Comparison of ENCODE assay signal across 9 cellular contexts in the genomic region with DNA sequence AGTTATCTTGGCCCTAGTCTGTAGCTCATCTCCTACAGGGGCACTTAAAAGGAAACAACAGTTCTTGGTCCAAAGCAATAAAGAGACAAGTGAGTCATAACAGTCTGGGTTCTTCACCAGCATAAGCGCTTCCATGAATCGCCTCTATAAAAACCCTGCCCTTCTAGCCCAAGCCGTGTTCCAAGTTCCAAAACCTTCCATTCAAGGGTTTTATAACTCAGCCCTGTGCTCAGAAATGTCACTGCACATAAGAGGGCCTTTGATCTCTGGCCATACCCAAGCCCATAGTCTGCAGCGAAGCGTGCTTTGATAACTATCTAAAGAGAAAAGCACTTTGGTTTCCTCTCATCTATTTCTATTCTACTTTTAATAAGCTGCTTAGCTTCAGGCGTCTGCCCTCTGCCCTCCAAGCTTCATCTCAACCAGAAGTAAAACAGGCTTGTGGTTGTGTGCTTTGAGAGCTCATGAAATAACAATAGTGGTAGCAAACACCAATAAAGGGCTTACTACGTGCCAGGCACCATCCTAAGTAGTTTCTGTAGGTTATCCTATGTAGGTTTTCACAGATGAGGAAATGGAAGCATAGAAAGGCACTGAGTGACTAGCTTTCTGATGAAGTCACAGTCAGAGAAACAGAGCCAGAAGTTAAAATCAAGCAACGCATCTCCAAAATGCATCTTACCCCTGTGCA.
DNase-seq lines count a peak whose midpoint lies in the region; ATAC-seq, FAIRE-seq and TF ChIP-seq lines count a peak whose summit lies in the region.
"Had no signal": no experiment of that assay in that cellular context is flagged by ENCODE, and none has a peak within 500 bp of the region (broad histone marks: within the 10 kb centered on the region; RNA-seq: fewer than 3 reads in every experiment).

No MANE protein-coding gene starts in this region.

- no peak for TF ChIP-seq CTCF in colonic mucosa (IDR thresholded peaks at IDR 0.05)

- H3K27me3 ChIP-seq in colonic mucosa = no peaks in the 10 kb centered on the region
- H3K27me3 ChIP-seq in small intestine (ENCODE audit: control insufficient read depth in 2 of 2, insufficient read depth in 2 of 2, low read length in 2 of 2) = no peaks in the 10 kb centered on the region

- peak overlapping the region in 1 of 2 donors; percentile 12 for H3K9ac ChIP-seq in colonic mucosa (ENCODE audit: low read depth in 2 of 2, low read length in 2 of 2)

- H3K27ac ChIP-seq in colonic mucosa (peak overlapping the region; percentile 65), small intestine (ENCODE audit: low read depth in 1 of 2, low read length in 1 of 2) (peak overlapping the region in 1 of 2 donors; percentile 75)
- H3K27ac ChIP-seq: PC-9 had no signal

- 18 to 37% (median 20%) methylated on average over 8 of the region's 8 CpGs for WGBS in small intestine, 3 donors

- ATAC-seq in activated CD4-positive, CD25-positive, alpha-beta regulatory T cell treated with anti-CD3 and anti-CD28 coated beads, Interleukin-2, amount 50 U/mL, for 24 hours = peak; percentile 34 to 39
- ATAC-seq in SK-N-SH treated with all-trans-retinoic acid at 6 μM for 48 hours = peak; percentile 63
- ATAC-seq in HG03439 (IDR thresholded peaks at IDR 0.05; ENCODE audit: unreplicated experiment) = no peak
- no peak for ATAC-seq in HG03159 (IDR thresholded peaks at IDR 0.05; ENCODE audit: unreplicated experiment)

- no peak for DNase-seq in activated CD4-positive, CD25-positive, alpha-beta regulatory T cell (lab: John Stamatoyannopoulos, UW)
- DNase-seq in colonic mucosa (peak; percentile 62), small intestine (peak; percentile 83), UCSD-AML1 (lab: John Stamatoyannopoulos, UW; ENCODE audit: unreplicated experiment) (no peak)
- DNase-seq: PC-9 had no signal

- intact Hi-C loops in colonic mucosa (cut with DNase I) = no loop called here

- H3K9me3 ChIP-seq in colonic mucosa = no peaks in the 10 kb centered on the region
- H3K9me3 ChIP-seq in small intestine (ENCODE audit: control insufficient read depth, low read depth) = no peaks in the 10 kb centered on the region

- no peak overlapping the region for H3K4me3 ChIP-seq in colonic mucosa
- no peak overlapping the region for H3K4me3 ChIP-seq in small intestine (ENCODE audit: low read depth in 1 of 2, low read length in 2 of 2)
- H3K4me3 ChIP-seq: PC-9 had no signal

- H3K36me3 ChIP-seq in colonic mucosa (no peaks in the 10 kb centered on the region), small intestine (ENCODE audit: control insufficient read depth in 2 of 2, insufficient read depth in 2 of 2, low read length in 2 of 2) (no peaks in the 10 kb centered on the region)

- H3K4me1 ChIP-seq in colonic mucosa (peaks cover 5% of the 10 kb centered on the region), small intestine (ENCODE audit: control insufficient read depth in 2 of 2, insufficient read depth in 1 of 2, low read depth in 1 of 2, low read length in 1 of 2) (peaks cover 4 to 17% of the 10 kb centered on the region in 2 donors)

- FAIRE-seq in small intestine (lab: Jason Lieb, UNC) = no peak

TF ChIP-seq in SK-N-SH treated with all-trans-retinoic acid at 6 μM for 48 hours, 23 proteins besides CTCF, POLR2A, EP300 and RAD21:
- TF ChIP-seq ZFP3 (CRISPR knock-in tag; IDR thresholded peaks at IDR 0.05) (no peak), ISL1 (CRISPR knock-in tag; IDR thresholded peaks at IDR 0.05) (no peak), CSDC2 (CRISPR knock-in tag; IDR thresholded peaks at IDR 0.05) (no peak), RARB (CRISPR knock-in tag; IDR thresholded peaks at IDR 0.05) (no peak), ESRRG (CRISPR knock-in tag; IDR thresholded peaks at IDR 0.05) (no peak), OSR1 (CRISPR knock-in tag; IDR thresholded peaks at IDR 0.05) (no peak), ARNTL (CRISPR knock-in tag; IDR thresholded peaks at IDR 0.05; ENCODE audit: borderline replicate concordance, low read depth) (no peak), TCF4 (CRISPR knock-in tag; IDR thresholded peaks at IDR 0.05; ENCODE audit: borderline replicate concordance) (no peak), ZFP30 (CRISPR knock-in tag; IDR thresholded peaks at IDR 0.05) (no peak), SNAI2 (CRISPR knock-in tag; IDR thresholded peaks at IDR 0.05) (no peak)
- TF ChIP-seq, protein P1, sequence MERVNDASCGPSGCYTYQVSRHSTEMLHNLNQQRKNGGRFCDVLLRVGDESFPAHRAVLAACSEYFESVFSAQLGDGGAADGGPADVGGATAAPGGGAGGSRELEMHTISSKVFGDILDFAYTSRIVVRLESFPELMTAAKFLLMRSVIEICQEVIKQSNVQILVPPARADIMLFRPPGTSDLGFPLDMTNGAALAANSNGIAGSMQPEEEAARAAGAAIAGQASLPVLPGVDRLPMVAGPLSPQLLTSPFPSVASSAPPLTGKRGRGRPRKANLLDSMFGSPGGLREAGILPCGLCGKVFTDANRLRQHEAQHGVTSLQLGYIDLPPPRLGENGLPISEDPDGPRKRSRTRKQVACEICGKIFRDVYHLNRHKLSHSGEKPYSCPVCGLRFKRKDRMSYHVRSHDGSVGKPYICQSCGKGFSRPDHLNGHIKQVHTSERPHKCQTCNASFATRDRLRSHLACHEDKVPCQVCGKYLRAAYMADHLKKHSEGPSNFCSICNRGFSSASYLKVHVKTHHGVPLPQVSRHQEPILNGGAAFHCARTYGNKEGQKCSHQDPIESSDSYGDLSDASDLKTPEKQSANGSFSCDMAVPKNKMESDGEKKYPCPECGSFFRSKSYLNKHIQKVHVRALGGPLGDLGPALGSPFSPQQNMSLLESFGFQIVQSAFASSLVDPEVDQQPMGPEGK (CRISPR knock-in tag; IDR thresholded peaks at IDR 0.05; ENCODE audit: borderline replicate concordance) = no peak
- TF ChIP-seq, protein P2, sequence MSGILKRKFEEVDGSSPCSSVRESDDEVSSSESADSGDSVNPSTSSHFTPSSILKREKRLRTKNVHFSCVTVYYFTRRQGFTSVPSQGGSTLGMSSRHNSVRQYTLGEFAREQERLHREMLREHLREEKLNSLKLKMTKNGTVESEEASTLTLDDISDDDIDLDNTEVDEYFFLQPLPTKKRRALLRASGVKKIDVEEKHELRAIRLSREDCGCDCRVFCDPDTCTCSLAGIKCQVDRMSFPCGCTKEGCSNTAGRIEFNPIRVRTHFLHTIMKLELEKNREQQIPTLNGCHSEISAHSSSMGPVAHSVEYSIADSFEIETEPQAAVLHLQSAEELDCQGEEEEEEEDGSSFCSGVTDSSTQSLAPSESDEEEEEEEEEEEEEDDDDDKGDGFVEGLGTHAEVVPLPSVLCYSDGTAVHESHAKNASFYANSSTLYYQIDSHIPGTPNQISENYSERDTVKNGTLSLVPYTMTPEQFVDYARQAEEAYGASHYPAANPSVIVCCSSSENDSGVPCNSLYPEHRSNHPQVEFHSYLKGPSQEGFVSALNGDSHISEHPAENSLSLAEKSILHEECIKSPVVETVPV (CRISPR knock-in tag; IDR thresholded peaks at IDR 0.05) = no peak

Comparison
In these comparisons a context has a peak if more than half of its experiments do, and no peak if none do; other contexts are left out.
1. ATAC-seq: peak in activated CD4-positive, CD25-positive, alpha-beta regulatory T cell treated with anti-CD3 and anti-CD28 coated beads, Interleukin-2, amount 50 U/mL, for 24 hours (2 of 2) and SK-N-SH treated with all-trans-retinoic acid at 6 μM for 48 hours (single experiment); none in HG03439 (single experiment) and HG03159 (single experiment).
2. DNase-seq: peak in colonic mucosa (single experiment) and small intestine (single experiment); none in activated CD4-positive, CD25-positive, alpha-beta regulatory T cell (0 of 4) and UCSD-AML1 (single experiment).